ENCODE assay signal across 8 cellular contexts in genomic region chr2:172086349-172087190, GRCh38. TPM values are rescaled to one million over a fixed set of nuclear protein-coding genes. Genes with fewer than 3 reads are reported as not detected.
DNase-seq lines count a peak whose midpoint lies in the region; ATAC-seq, FAIRE-seq and TF ChIP-seq lines count a peak whose summit lies in the region.

No MANE protein-coding gene starts in this region.

- peaks cover 70 to 88% (median 83%) of the 10 kb centered on the region in 3 donors for H3K27me3 Mint-ChIP-seq in naive B cell

- peak; percentile 66 for DNase-seq in stimulated activated CD4-positive, alpha-beta T cell treated with anti-CD3 and anti-CD28 coated beads, Interleukin-1b, Interleukin-23, amount 100 ng/mL, for 48 hours
- DNase-seq in stimulated activated CD4-positive, alpha-beta T cell treated with anti-CD3 and anti-CD28 coated beads, Interleukin-4, amount 100 ng/mL, for 24 hours = no peak
- DNase-seq in RPMI8226 (peak; percentile 72), bronchial epithelial cell (ENCODE audit: low read depth) (no peak), naive B cell (no peak), NCI-H226 (no peak), hepatic stellate cell (ENCODE audit: low spot score) (no peak), NCI-H774 (lab: John Stamatoyannopoulos, UW) (no peak)

- no peak for FAIRE-seq in bronchial epithelial cell (lab: Jason Lieb, UNC)

- peaks cover 0 to 36% (median 30%) of the 10 kb centered on the region in 7 donors for H3K9me3 Mint-ChIP-seq in naive B cell

- H3K27me3 ChIP-seq in bronchial epithelial cell (ENCODE audit: control insufficient read depth, insufficient read depth, low read length) = peaks cover 85% of the 10 kb centered on the region

- peaks cover 19 to 40% (median 28%) of the 10 kb centered on the region in 3 donors for H3K4me1 Mint-ChIP-seq in naive B cell

- peak; percentile 51 for TF ChIP-seq CTCF in bronchial epithelial cell (IDR thresholded peaks at IDR 0.05; ENCODE audit: insufficient read depth, low read length, severe bottlenecking)

- H3K27ac Mint-ChIP-seq in naive B cell = peak overlapping the region in 5 of 6 donors; percentile 80 to 99 (median 94)

- peak; percentile 20 to 34 for ATAC-seq in naive B cell (ENCODE audit: low read depth in 2 of 2)

- H3K4me3 ChIP-seq in bronchial epithelial cell (ENCODE audit: low read depth, low read length) = no peak overlapping the region

- no peaks in the 10 kb centered on the region for H3K36me3 ChIP-seq in bronchial epithelial cell (ENCODE audit: control insufficient read depth, insufficient read depth, low read length)

- peaks cover 7 to 14% of the 10 kb centered on the region in 2 donors for H3K36me3 Mint-ChIP-seq in naive B cell

- peak overlapping the region; percentile 30 to 84 (median 70) for H3K4me3 Mint-ChIP-seq in naive B cell

RNA-seq across cellular contexts. Expression of gene DLX1, which starts 1.3 kb away (rescaled TPM):
- total RNA-seq in bronchial epithelial cell = not detected in 2 replicates
- not detected for polyA plus RNA-seq in naive B cell (ENCODE audit: low read depth in 6 of 6)

RNA-seq across cellular contexts. Expression of gene DLX2, which starts 16.1 kb away (rescaled TPM):
- not detected in 2 replicates for total RNA-seq in bronchial epithelial cell
- not detected for polyA plus RNA-seq in naive B cell (ENCODE audit: low read depth in 6 of 6)

Comparison
In these comparisons a context has a peak if more than half of its experiments do, and no peak if none do; other contexts are left out.
1. DNase-seq: peak in stimulated activated CD4-positive, alpha-beta T cell treated with anti-CD3 and anti-CD28 coated beads, Interleukin-1b, Interleukin-23, amount 100 ng/mL, for 48 hours (single experiment) and RPMI8226 (single experiment); none in stimulated activated CD4-positive, alpha-beta T cell treated with anti-CD3 and anti-CD28 coated beads, Interleukin-4, amount 100 ng/mL, for 24 hours (single experiment), bronchial epithelial cell (single experiment), naive B cell (single experiment), NCI-H226 (single experiment), hepatic stellate cell (single experiment) and NCI-H774 (single experiment).